Comparison of ENCODE assay signal across 8 cellular contexts in genomic region chr14:96796851-96797187, GRCh38. TPM values are rescaled to one million over a fixed set of nuclear protein-coding genes. Genes with fewer than 3 reads are reported as not detected.
DNase-seq lines count a peak whose midpoint lies in the region; ATAC-seq and TF ChIP-seq lines count a peak whose summit lies in the region.

No MANE protein-coding gene starts in this region.

- CTCF ChIA-PET in RWPE1 (lab: Yijun Ruan, JAX) = no interaction called here

- H3K27me3 ChIP-seq in left ventricle myocardium inferior (ENCODE audit: low read depth) (no peaks in the 10 kb centered on the region), right cardiac atrium (ENCODE audit: control insufficient read depth, insufficient read depth) (no peaks in the 10 kb centered on the region)

- no peaks in the 10 kb centered on the region for H3K9me3 ChIP-seq in left ventricle myocardium inferior (replicated peaks)
- H3K9me3 ChIP-seq in right cardiac atrium (ENCODE audit: control insufficient read depth, low read length) = no peaks in the 10 kb centered on the region

- H3K36me3 ChIP-seq in left ventricle myocardium inferior = no peaks in the 10 kb centered on the region

- peaks cover 21% of the 10 kb centered on the region for H3K4me1 Mint-ChIP-seq in type B pancreatic cell (ENCODE audit: unreplicated experiment)

- H3K4me1 ChIP-seq in left ventricle myocardium inferior = peaks cover 15% of the 10 kb centered on the region
- H3K4me1 ChIP-seq in right cardiac atrium (ENCODE audit: control insufficient read depth, insufficient read depth, low read length) = no peaks in the 10 kb centered on the region

- peaks cover 2% of the 10 kb centered on the region for H3K27me3 Mint-ChIP-seq in type B pancreatic cell

- DNase-seq in left ventricle myocardium inferior (no peak), right cardiac atrium (no peak), RWPE1 (ENCODE audit: low spot score) (no peak), fibroblast of the aortic adventitia (ENCODE audit: low read depth) (no peak), type B pancreatic cell (ENCODE audit: extremely low spot score, unreplicated experiment) (no peak), Kasumi-1 (lab: John Stamatoyannopoulos, UW) (no peak), mucosa of gallbladder (ENCODE audit: low spot score) (no peak)

- H3K27ac Mint-ChIP-seq in type B pancreatic cell = peak overlapping the region; percentile 22

- no peak overlapping the region for H3K27ac ChIP-seq in left ventricle myocardium inferior (replicated peaks)
- H3K27ac ChIP-seq in right cardiac atrium (ENCODE audit: low read length) = no peak overlapping the region
- peak overlapping the region; percentile 80; the same call in 1 of the 2 replicates for H3K27ac ChIP-seq in RWPE1

- no peaks in the 10 kb centered on the region for H3K9me3 Mint-ChIP-seq in type B pancreatic cell

- peak overlapping the region; percentile 96 for H3K4me3 ChIP-seq in left ventricle myocardium inferior
- H3K4me3 ChIP-seq in right cardiac atrium (ENCODE audit: low read length) = no peak overlapping the region
- H3K4me3 ChIP-seq in fibroblast of the aortic adventitia (ENCODE audit: low read depth, low read length) = peak overlapping the region; percentile 26

- ATAC-seq in right cardiac atrium (no peak), GM19397 (IDR thresholded peaks at IDR 0.05; ENCODE audit: unreplicated experiment) (no peak)

- POLR2A ChIA-PET in RWPE1 (lab: Yijun Ruan, JAX; ENCODE audit: low non-redundant PET) = no interaction called here

- TF ChIP-seq CTCF in left ventricle myocardium inferior (IDR thresholded peaks at IDR 0.05; ENCODE audit: borderline replicate concordance) (no peak), RWPE1 (conservative IDR thresholded peaks at IDR 0.05; ENCODE audit: low read depth) (no peak), fibroblast of the aortic adventitia (IDR thresholded peaks at IDR 0.05; ENCODE audit: insufficient read depth, low read length) (no peak), type B pancreatic cell (conservative IDR thresholded peaks at IDR 0.05) (no peak)

- intact Hi-C loops in left ventricle myocardium inferior (cut with micrococcal nuclease) (no loop called here), right cardiac atrium (cut with DNase I) (no loop called here)

- no peaks in the 10 kb centered on the region for H3K36me3 Mint-ChIP-seq in type B pancreatic cell

- peak overlapping the region; percentile 81 for H3K4me3 Mint-ChIP-seq in type B pancreatic cell

- WGBS in right cardiac atrium = 32% methylated on average over 4 of the region's 4 CpGs

RNA-seq across cellular contexts. Expression of gene VRK1, which starts 0.4 kb away (rescaled TPM):
- 6.5 TPM for total RNA-seq in left ventricle myocardium inferior
- total RNA-seq in right cardiac atrium = 1 to 10 TPM; 7.6 to 9.6 (median 7.9) TPM
- 4.9 TPM for polyA plus RNA-seq in right cardiac atrium
- 18.6 and 34.0 TPM in 2 replicates for total RNA-seq in fibroblast of the aortic adventitia (ENCODE audit: low replicate concordance)
- total RNA-seq in type B pancreatic cell (ENCODE audit: low replicate concordance) = 18.5 and 36.9 TPM in 2 replicates
- total RNA-seq in mucosa of gallbladder = 12.1 TPM
